ENCODE assay signal across 8 cellular contexts in genomic region chr20:53915459-53916172, GRCh38.
DNase-seq lines count a peak whose midpoint lies in the region; ATAC-seq, FAIRE-seq and TF ChIP-seq lines count a peak whose summit lies in the region.

No MANE protein-coding gene starts in this region.

- H3K4me3 ChIP-seq in astrocyte (ENCODE audit: insufficient read depth, low read depth, low read length): peak overlapping the region; percentile 62
- H3K4me3 ChIP-seq in hepatocyte: peak overlapping the region; percentile 30

- H4K20me1 ChIP-seq in astrocyte (ENCODE audit: insufficient read depth, low read length) (no peaks in the 10 kb centered on the region), hepatocyte (ENCODE audit: insufficient read depth, poor library complexity, severe bottlenecking) (no peaks in the 10 kb centered on the region)

- peak overlapping the region; percentile 87 for H3K4me3 Mint-ChIP-seq in astrocyte (ENCODE audit: unreplicated experiment)

- H2AFZ ChIP-seq in astrocyte (ENCODE audit: low read depth, low read length) (peak overlapping the region; percentile 70), hepatocyte (peak overlapping the region; percentile 59)

- H3K27ac ChIP-seq in astrocyte (ENCODE audit: low read depth, low read length): peak overlapping the region; percentile 91
- H3K27ac ChIP-seq in hepatocyte: peak overlapping the region; percentile 81

- WGBS in hepatocyte (ENCODE audit: low lambda C conversion rate, missing lambda C conversion rate): 5% methylated on average over 21 of the region's 22 CpGs

- H3K27me3 ChIP-seq in astrocyte (ENCODE audit: insufficient read depth, low read length) (no peaks in the 10 kb centered on the region), hepatocyte (no peaks in the 10 kb centered on the region)

- FAIRE-seq in astrocyte (lab: Jason Lieb, UNC): no peak

- H3K9me2 ChIP-seq in hepatocyte (replicated peaks; ENCODE audit: insufficient read depth): no peaks in the 10 kb centered on the region

- H3K4me1 Mint-ChIP-seq in astrocyte (ENCODE audit: low read depth, unreplicated experiment): peaks cover 38% of the 10 kb centered on the region

- peak overlapping the region; percentile 87 for H3K4me2 ChIP-seq in astrocyte (ENCODE audit: low read length)
- peak overlapping the region; percentile 78 for H3K4me2 ChIP-seq in hepatocyte

- POLR2A ChIA-PET in GM10248 (lab: Yijun Ruan, JAX): interaction anchor here (0.9 to 1.9 kb wide), 4 partner anchors 7 to 140 kb away, joined by 3 to 8 read pairs (median 4); no protein-coding TSS in a partner anchor

- H3K27me3 Mint-ChIP-seq in astrocyte (ENCODE audit: low read depth, unreplicated experiment): no peaks in the 10 kb centered on the region

- ATAC-seq in HG02642 (IDR thresholded peaks at IDR 0.05; ENCODE audit: poor library complexity, unreplicated experiment): peak; percentile 63
- no peak for ATAC-seq in GM19328 (IDR thresholded peaks at IDR 0.05; ENCODE audit: unreplicated experiment)

- H3K36me3 Mint-ChIP-seq in astrocyte (ENCODE audit: low read depth, unreplicated experiment): no peaks in the 10 kb centered on the region

- H3K27ac Mint-ChIP-seq in astrocyte (ENCODE audit: unreplicated experiment): peak overlapping the region; percentile 95

- H3K9me3 ChIP-seq in astrocyte (ENCODE audit: insufficient read depth, low read depth, low read length): no peaks in the 10 kb centered on the region
- H3K9me3 ChIP-seq in hepatocyte (ENCODE audit: low read depth): no peaks in the 10 kb centered on the region

- H3K36me3 ChIP-seq in astrocyte (ENCODE audit: insufficient read depth, low read length): no peaks in the 10 kb centered on the region
- H3K36me3 ChIP-seq in hepatocyte (replicated peaks; ENCODE audit: insufficient read depth, low read depth): no peaks in the 10 kb centered on the region

- H3K9ac ChIP-seq in astrocyte (ENCODE audit: low read length): peak overlapping the region; percentile 86

- DNase-seq in GM10248 (ENCODE audit: extremely low spot score): peak; percentile 81
- DNase-seq in NCI-H1694 treated with DMSO at 0.1 percent for 48 hours (lab: John Stamatoyannopoulos, UW): peak; percentile 59
- DNase-seq in T-helper 22 cell (ENCODE audit: low read depth): peak; percentile 79
- DNase-seq in astrocyte (ENCODE audit: low read depth): peak; percentile 64
- peak; percentile 96 for DNase-seq in hepatocyte (ENCODE audit: low spot score)
- DNase-seq in retina: peak; percentile 96

- H3K79me2 ChIP-seq in astrocyte (ENCODE audit: insufficient read depth, low read length) (no peaks in the 10 kb centered on the region), hepatocyte (no peaks in the 10 kb centered on the region)

- CTCF ChIA-PET in GM10248 (lab: Yijun Ruan, JAX): interaction anchor here (0.6 to 18.8 kb wide), 34 partner anchors 9 to 1742 kb away, joined by 3 to 281 read pairs (median 6); partner anchors contain the start of genes PFDN4 and ZNF217

- peaks cover 2% of the 10 kb centered on the region for H3K9me3 Mint-ChIP-seq in astrocyte (ENCODE audit: unreplicated experiment)

- H3K4me1 ChIP-seq in astrocyte (ENCODE audit: insufficient read depth, low read length): peaks cover 35% of the 10 kb centered on the region
- peaks cover 27% of the 10 kb centered on the region for H3K4me1 ChIP-seq in hepatocyte (ENCODE audit: insufficient read depth)

- TF ChIP-seq CTCF in GM10248 (IDR thresholded peaks at IDR 0.05; ENCODE audit: control extremely low read depth, extremely low read depth, low read depth, missing control alignments) (peak; percentile 70), astrocyte (IDR thresholded peaks at IDR 0.05; ENCODE audit: insufficient read depth, low read depth, low read length) (peak; percentile 92), hepatocyte (IDR thresholded peaks at IDR 0.05; ENCODE audit: poor library complexity) (peak; percentile 99)
